ENCODE assay signal across 11 cellular contexts in genomic region chr9:89455356-89455824, GRCh38. TPM values are rescaled to one million over a fixed set of nuclear protein-coding genes. Genes with fewer than 3 reads are reported as not detected.
A peak's percentile ranks its signal among the peaks of the same experiment; 100 is the strongest.
DNase-seq lines count a peak whose midpoint lies in the region; ATAC-seq and TF ChIP-seq lines count a peak whose summit lies in the region.
"Had no signal": no experiment of that assay in that cellular context is flagged by ENCODE, and none has a peak within 500 bp of the region (broad histone marks: within the 10 kb centered on the region; RNA-seq: fewer than 3 reads in every experiment).

No MANE protein-coding gene starts in this region.

- TF ChIP-seq CTCF in endothelial cell (IDR thresholded peaks at IDR 0.05; ENCODE audit: unreplicated experiment): no peak

- H3K36me3 ChIP-seq in iPS-15b (ENCODE audit: control insufficient read depth, insufficient read depth, low read length): peaks cover 19% of the 10 kb centered on the region
- H3K36me3 ChIP-seq in thymus (ENCODE audit: control insufficient read depth, insufficient read depth): peaks cover 52% of the 10 kb centered on the region

- no peak for DNase-seq in left ventricle myocardium superior
- no peak for DNase-seq in right cardiac atrium
- peak; percentile 66 for DNase-seq in activated CD8-positive, alpha-beta T cell treated with anti-CD3 and anti-CD28 coated beads, Interleukin-2, amount 10 ng/mL, durations not matched to agents 7 days and 5 days
- DNase-seq in left colon: no peak
- DNase-seq in endothelial cell (ENCODE audit: low spot score): no peak
- DNase-seq: activated CD4-positive, CD25-positive, alpha-beta regulatory T cell treated with anti-CD3 and anti-CD28 coated beads, Interleukin-2, amount 50 U/mL, for 72 hours; H7; stimulated activated CD4-positive, alpha-beta T cell treated with anti-CD3 and anti-CD28 coated beads, Interleukin-2, amount 100 ng/mL, for 24 hours had no signal

- peak overlapping the region; percentile 47 for H3K9ac ChIP-seq in iPS-15b (ENCODE audit: low read depth, low read length)

- H3K36me3 Mint-ChIP-seq in activated CD8-positive, alpha-beta T cell treated with anti-CD3 and anti-CD28 coated beads, Interleukin-2, amount 10 ng/mL, durations not matched to agents 7 days and 5 days (ENCODE audit: low read depth): peaks cover 86% of the 10 kb centered on the region
- no peaks in the 10 kb centered on the region for H3K36me3 Mint-ChIP-seq in endothelial cell (ENCODE audit: low read depth, unreplicated experiment)

- H3K4me1 ChIP-seq in right cardiac atrium (ENCODE audit: control insufficient read depth, insufficient read depth, low read length) (no peaks in the 10 kb centered on the region), iPS-15b (ENCODE audit: control insufficient read depth, insufficient read depth, low read length) (peaks cover 10% of the 10 kb centered on the region), thymus (ENCODE audit: control insufficient read depth, insufficient read depth, low read length) (peaks cover 26% of the 10 kb centered on the region)

- CTCF ChIA-PET in activated CD8-positive, alpha-beta T cell treated with anti-CD3 and anti-CD28 coated beads, Interleukin-2, amount 10 ng/mL, durations not matched to agents 7 days and 5 days (lab: Charles Lee): interaction anchor here (0.8 to 3.3 kb wide), 4 partner anchors 15 to 138 kb away, joined by 3 to 28 read pairs (median 6); no protein-coding TSS in a partner anchor

- no peaks in the 10 kb centered on the region for H3K27me3 Mint-ChIP-seq in activated CD8-positive, alpha-beta T cell treated with anti-CD3 and anti-CD28 coated beads, Interleukin-2, amount 10 ng/mL, durations not matched to agents 7 days and 5 days (ENCODE audit: low read depth)
- H3K27me3 Mint-ChIP-seq in endothelial cell (ENCODE audit: unreplicated experiment): peaks cover 7% of the 10 kb centered on the region

- H3K9me3 ChIP-seq in right cardiac atrium (ENCODE audit: control insufficient read depth, low read length): no peaks in the 10 kb centered on the region
- H3K9me3 ChIP-seq in iPS-15b (ENCODE audit: control insufficient read depth, insufficient read depth, low read length): no peaks in the 10 kb centered on the region
- no peaks in the 10 kb centered on the region for H3K9me3 ChIP-seq in thymus (ENCODE audit: control insufficient read depth)

- POLR2A ChIA-PET in activated CD8-positive, alpha-beta T cell treated with anti-CD3 and anti-CD28 coated beads, Interleukin-2, amount 10 ng/mL, durations not matched to agents 7 days and 5 days (lab: Charles Lee): interaction anchor here (0.6 to 1.8 kb wide), 6 partner anchors 29 to 94 kb away, joined by 3 to 6 read pairs (median 3); no protein-coding TSS in a partner anchor

- ATAC-seq in left ventricle myocardium superior (peak; percentile 22), right cardiac atrium (no peak), GM18861 (IDR thresholded peaks at IDR 0.05; ENCODE audit: unreplicated experiment) (no peak), left colon (no peak)
- ATAC-seq in activated CD8-positive, alpha-beta T cell treated with anti-CD3 and anti-CD28 coated beads, Interleukin-2, amount 10 ng/mL, durations not matched to agents 7 days and 5 days: peak; percentile 55

- peak overlapping the region; percentile 68 for H3K4me3 Mint-ChIP-seq in activated CD8-positive, alpha-beta T cell treated with anti-CD3 and anti-CD28 coated beads, Interleukin-2, amount 10 ng/mL, durations not matched to agents 7 days and 5 days
- no peak overlapping the region for H3K4me3 Mint-ChIP-seq in endothelial cell (ENCODE audit: unreplicated experiment)

- H3K4me3 ChIP-seq in right cardiac atrium (ENCODE audit: low read length): no peak overlapping the region
- no peak overlapping the region for H3K4me3 ChIP-seq in iPS-15b (ENCODE audit: low read depth, low read length)
- H3K4me3 ChIP-seq in thymus (ENCODE audit: low read length): no peak overlapping the region

- no peaks in the 10 kb centered on the region for H3K27me3 ChIP-seq in right cardiac atrium (ENCODE audit: control insufficient read depth, insufficient read depth)
- no peaks in the 10 kb centered on the region for H3K27me3 ChIP-seq in iPS-15b (ENCODE audit: control insufficient read depth, insufficient read depth, low read length)
- no peaks in the 10 kb centered on the region for H3K27me3 ChIP-seq in thymus (ENCODE audit: control insufficient read depth, insufficient read depth)

- intact Hi-C loops in left ventricle myocardium superior (cut with micrococcal nuclease): no loop called here
- intact Hi-C loops in right cardiac atrium (cut with DNase I): no loop called here
- intact Hi-C loops in left colon (cut with DNase I, micrococcal nuclease): no loop called here

- H3K9me3 Mint-ChIP-seq in activated CD8-positive, alpha-beta T cell treated with anti-CD3 and anti-CD28 coated beads, Interleukin-2, amount 10 ng/mL, durations not matched to agents 7 days and 5 days (ENCODE audit: insufficient read depth): no peaks in the 10 kb centered on the region
- H3K9me3 Mint-ChIP-seq in endothelial cell (ENCODE audit: unreplicated experiment): no peaks in the 10 kb centered on the region

- H3K4me1 Mint-ChIP-seq in activated CD8-positive, alpha-beta T cell treated with anti-CD3 and anti-CD28 coated beads, Interleukin-2, amount 10 ng/mL, durations not matched to agents 7 days and 5 days (ENCODE audit: low read depth): peaks cover 97% of the 10 kb centered on the region
- H3K4me1 Mint-ChIP-seq in endothelial cell (ENCODE audit: unreplicated experiment): peaks cover 7% of the 10 kb centered on the region

- peak overlapping the region; percentile 96 for H3K27ac Mint-ChIP-seq in activated CD8-positive, alpha-beta T cell treated with anti-CD3 and anti-CD28 coated beads, Interleukin-2, amount 10 ng/mL, durations not matched to agents 7 days and 5 days
- H3K27ac Mint-ChIP-seq in endothelial cell (ENCODE audit: unreplicated experiment): no peak overlapping the region

- 86% methylated on average over 9 of the region's 9 CpGs for WGBS in right cardiac atrium
- WGBS in thymus: 60% methylated on average over 9 of the region's 9 CpGs

- H3K27ac ChIP-seq in right cardiac atrium (ENCODE audit: low read length) (no peak overlapping the region), thymus (ENCODE audit: low read depth) (peak overlapping the region; percentile 43)

RNA-seq across cellular contexts. Expression of gene SEMA4D, which starts 42.5 kb away (rescaled TPM):
- 24.7 TPM for total RNA-seq in left ventricle myocardium superior
- 10 to 100 TPM; 23.3 to 28.3 (median 27.0) TPM for total RNA-seq in right cardiac atrium
- polyA plus RNA-seq in right cardiac atrium: 13.0 TPM
- total RNA-seq in activated CD8-positive, alpha-beta T cell treated with anti-CD3 and anti-CD28 coated beads, Interleukin-2, amount 10 ng/mL, durations not matched to agents 7 days and 5 days: 100 to 1,000 TPM; 314 to 321 TPM
- 62.1 TPM for polyA plus RNA-seq in thymus
- 10 to 100 TPM; 18.9 to 21.2 TPM for total RNA-seq in left colon
- 14.8 TPM for total RNA-seq in endothelial cell (ENCODE audit: unreplicated experiment)

Comparison
In these comparisons a context has a peak if more than half of its experiments do, and no peak if none do; other contexts are left out.
1. ATAC-seq: peak in left ventricle myocardium superior (single experiment) and activated CD8-positive, alpha-beta T cell treated with anti-CD3 and anti-CD28 coated beads, Interleukin-2, amount 10 ng/mL, durations not matched to agents 7 days and 5 days (single experiment); none in right cardiac atrium (0 of 2), GM18861 (single experiment) and left colon (single experiment).
2. RNA of gene SEMA4D, which starts 42.5 kb away (total RNA-seq): 314 to 321 TPM in activated CD8-positive, alpha-beta T cell treated with anti-CD3 and anti-CD28 coated beads, Interleukin-2, amount 10 ng/mL, durations not matched to agents 7 days and 5 days; 23.3 to 28.3 TPM in right cardiac atrium, 24.7 TPM in left ventricle myocardium superior (single experiment), 18.9 to 21.2 TPM in left colon and 14.8 TPM in endothelial cell (single experiment); every median in the first group is over 10 times any median in the second.